13 cellular contexts compared by ENCODE assay signal in genomic region chr2:205748660-205749059, GRCh38.
DNase-seq lines count a peak whose midpoint lies in the region; ATAC-seq, FAIRE-seq and TF ChIP-seq lines count a peak whose summit lies in the region.
"Had no signal": no experiment of that assay in that cellular context is flagged by ENCODE, and none has a peak within 500 bp of the region (broad histone marks: within the 10 kb centered on the region; RNA-seq: fewer than 3 reads in every experiment).

No MANE protein-coding gene starts in this region.

- peak overlapping the region in 1 of 2 experiments; percentile 40; a peak in 3 of 4 replicates for H3K4me2 ChIP-seq in H1 (ENCODE audit: insufficient read depth in 1 of 2, low read depth in 2 of 2, low read length in 2 of 2)
- H3K4me2 ChIP-seq: hepatocyte had no signal

- WGBS in H1 (ENCODE audit: extremely low coverage in 1 of 2, insufficient coverage in 1 of 2, insufficient read length in 1 of 2, insufficient replicate concordance in 2 of 2, low coverage in 1 of 2, low lambda C conversion rate in 2 of 2, missing lambda C conversion rate in 1 of 2), 2 experiments: 35% methylated on average over 2 of the region's 2 CpGs; no CpG with 5 or more reads in 1 of the 2 experiments
- 81 to 97% (median 89%) methylated on average over 2 of the region's 2 CpGs for WGBS in spleen, 5 donors

- H2BK20ac ChIP-seq in H1 (ENCODE audit: low read length): peak overlapping the region; percentile 100; the same call in 1 of the 2 replicates

- H3K9ac ChIP-seq in H1 (replicated peaks in 1 of 4; ENCODE audit: extremely low read depth in 1 of 4, low read depth in 3 of 4, low read length in 3 of 4): no peak overlapping the region

- H3K36me3 ChIP-seq in H1 (ENCODE audit: control insufficient read depth in 2 of 4, insufficient read depth in 4 of 4, low read length in 3 of 4) (peaks cover 0 to 26% (median 14%) of the 10 kb centered on the region in 4 experiments; a peak in 7 of 8 replicates), mucosa of descending colon (ENCODE audit: low read depth) (no peaks in the 10 kb centered on the region), spleen (peaks cover 0 to 58% (median 8%) of the 10 kb centered on the region in 6 donors)

- POLR2A ChIA-PET in H1 (lab: Charles Lee; ENCODE audit: partially characterized antibody): interaction anchor here (0.9 to 1.2 kb wide), 2 partner anchors 16 to 27 kb away, joined by 3 read pairs; no protein-coding TSS in a partner anchor

- no peak for TF ChIP-seq RAD21 in Ishikawa (IDR thresholded peaks at IDR 0.05; ENCODE audit: low read depth)
- TF ChIP-seq RAD21 in H1 (IDR thresholded peaks at IDR 0.05 in 1 of 2, conservative IDR thresholded peaks at IDR 0.05 in 1 of 2; ENCODE audit: low read depth in 2 of 2, low read length in 2 of 2): no peak

- peaks cover 37% of the 10 kb centered on the region for H3K4me1 Mint-ChIP-seq in osteocyte (ENCODE audit: unreplicated experiment)

- TF ChIP-seq CTCF in H1 (IDR thresholded peaks at IDR 0.05; ENCODE audit: control extremely low read depth in 1 of 3, insufficient read depth in 1 of 3, low read depth in 1 of 3, low read length in 3 of 3): no peak
- TF ChIP-seq CTCF in mucosa of descending colon (IDR thresholded peaks at IDR 0.05): no peak
- no peak for TF ChIP-seq CTCF in osteocyte (IDR thresholded peaks at IDR 0.05)
- TF ChIP-seq CTCF in spleen (IDR thresholded peaks at IDR 0.05 in 8 of 11, conservative IDR thresholded peaks at IDR 0.05 in 3 of 11): no peak

- H3K4ac ChIP-seq in H1 (replicated peaks; ENCODE audit: insufficient read length, low read depth, low read length): no peak overlapping the region

- H3K18ac ChIP-seq in H1 (ENCODE audit: extremely low read depth, low read length): peak overlapping the region; percentile 90; the same call in 1 of the 2 replicates

- H4K91ac ChIP-seq in H1 (replicated peaks; ENCODE audit: insufficient read length, low read length): no peak overlapping the region

- H3K79me2 ChIP-seq in H1 (ENCODE audit: control insufficient read depth in 1 of 2, insufficient read depth in 2 of 2, low read length in 2 of 2): no peaks in the 10 kb centered on the region
- H3K79me2 ChIP-seq: hepatocyte had no signal

- no peaks in the 10 kb centered on the region for H3K9me3 Mint-ChIP-seq in osteocyte (ENCODE audit: unreplicated experiment)

- no peaks in the 10 kb centered on the region for H4K20me1 ChIP-seq in H1 (replicated peaks in 1 of 2; ENCODE audit: control insufficient read depth in 1 of 2, insufficient read depth in 2 of 2, low read length in 2 of 2)

- H3K56ac ChIP-seq in H1 (replicated peaks; ENCODE audit: insufficient read length, low read depth, low read length): no peak overlapping the region

- H3K27me3 ChIP-seq in H1 (replicated peaks in 1 of 4; ENCODE audit: control insufficient read depth in 3 of 4, extremely low read depth in 1 of 4, insufficient read depth in 3 of 4, low read length in 3 of 4) (no peaks in the 10 kb centered on the region), spleen (replicated peaks in 1 of 7) (no peaks in the 10 kb centered on the region)
- H3K27me3 ChIP-seq: hepatocyte had no signal

- DNase-seq in H1 (ENCODE audit: low read depth in 1 of 2, low spot score in 2 of 2) (peak in 1 of 2 experiments; percentile 44), mucosa of descending colon (no peak), osteocyte (ENCODE audit: extremely low spot score, unreplicated experiment) (no peak), spleen (no peak), GM12891 (ENCODE audit: insufficient read length, low spot score) (no peak), NCI-H1105 (lab: John Stamatoyannopoulos, UW) (no peak)
- DNase-seq: activated CD4-positive, CD25-positive, alpha-beta regulatory T cell treated with anti-CD3 and anti-CD28 coated beads, Interleukin-2, amount 50 U/mL, for 72 hours; cortex of kidney; NCI-H82 had no signal

- ATAC-seq in GM18868 (IDR thresholded peaks at IDR 0.05; ENCODE audit: unreplicated experiment) (peak; percentile 49), mucosa of descending colon (peak; percentile 46)

- no peak overlapping the region for H2AFZ ChIP-seq in H1 (ENCODE audit: low read length)
- H2AFZ ChIP-seq: hepatocyte had no signal

- TF ChIP-seq POLR2A in H1 (IDR thresholded peaks at IDR 0.05; ENCODE audit: control extremely low read depth in 1 of 2, low read depth in 2 of 2, low read length in 2 of 2) (0 out of 3 replicates have a peak, but pooled peaks of 1 of the 2 experiments have one; percentile 31), spleen (IDR thresholded peaks at IDR 0.05) (no peak), GM12891 (IDR thresholded peaks at IDR 0.05; ENCODE audit: low read depth, low read length) (no peak)

- FAIRE-seq in H1 (lab: Jason Lieb, UNC) (no peak), GM12891 (lab: Jason Lieb, UNC) (no peak)
- FAIRE-seq: GM19239 had no signal

- intact Hi-C loops in mucosa of descending colon (cut with DNase I, micrococcal nuclease): no loop called here
- intact Hi-C loops in spleen (cut with DNase I; ENCODE audit: low total_unique reads): no loop called here

- no peak overlapping the region for H4K5ac ChIP-seq in H1 (ENCODE audit: insufficient read length, low read depth, low read length)

- no peak overlapping the region for H3K23ac ChIP-seq in H1 (ENCODE audit: insufficient read length)

- 0 out of 2 replicates have a peak overlapping the region, but pooled peaks have one; percentile 39 for H3K27ac ChIP-seq in H1 (ENCODE audit: low read depth, low read length)
- no peak overlapping the region for H3K27ac ChIP-seq in spleen
- H3K27ac ChIP-seq: hepatocyte had no signal

- H3K27me3 Mint-ChIP-seq in osteocyte (ENCODE audit: unreplicated experiment): no peaks in the 10 kb centered on the region

- H2BK5ac ChIP-seq in H1 (ENCODE audit: low read depth, low read length): peak overlapping the region; percentile 97

- H3K79me1 ChIP-seq in H1 (ENCODE audit: low read depth, low read length): no peaks in the 10 kb centered on the region

- H3K9me3 ChIP-seq in H1 (ENCODE audit: insufficient read depth in 2 of 2, low read depth in 1 of 2, low read length in 1 of 2): no peaks in the 10 kb centered on the region
- no peaks in the 10 kb centered on the region for H3K9me3 ChIP-seq in mucosa of descending colon
- H3K9me3 ChIP-seq in spleen: no peaks in the 10 kb centered on the region

- H3K36me3 Mint-ChIP-seq in osteocyte (ENCODE audit: unreplicated experiment): peaks cover 39% of the 10 kb centered on the region

- TF ChIP-seq EP300 in Ishikawa (IDR thresholded peaks at IDR 0.05; ENCODE audit: borderline replicate concordance): peak; percentile 65; the same call in 1 of the 2 replicates
- TF ChIP-seq EP300 in H1 (IDR thresholded peaks at IDR 0.05; ENCODE audit: borderline replicate concordance in 1 of 2, low read depth in 2 of 2, low read length in 2 of 2): no peak

- H2AK5ac ChIP-seq in H1 (ENCODE audit: low read depth, low read length): no peak overlapping the region

- H4K8ac ChIP-seq in H1 (ENCODE audit: extremely low read depth, insufficient read depth, low read length): no peak overlapping the region

- H3K23me2 ChIP-seq in H1 (ENCODE audit: low read depth, low read length): no peaks in the 10 kb centered on the region

- H3K27ac Mint-ChIP-seq in osteocyte (ENCODE audit: unreplicated experiment): no peak overlapping the region

- no peak overlapping the region for H2BK120ac ChIP-seq in H1 (replicated peaks; ENCODE audit: low read depth, low read length)

- CTCF ChIA-PET in H1 (lab: Charles Lee; ENCODE audit: partially characterized antibody): interaction anchor here (0.8 to 6.4 kb wide), 9 partner anchors 11 to 177 kb away, joined by 3 to 38 read pairs (median 3); no protein-coding TSS in a partner anchor

- H3K4me1 ChIP-seq in H1 (replicated peaks in 1 of 4; ENCODE audit: control insufficient read depth in 3 of 4, insufficient read depth in 4 of 4, low read length in 3 of 4): peaks cover 6 to 17% (median 9%) of the 10 kb centered on the region in 4 experiments; a peak in 6 of 7 replicates
- H3K4me1 ChIP-seq in mucosa of descending colon (ENCODE audit: low read depth): peaks cover 4% of the 10 kb centered on the region
- no peaks in the 10 kb centered on the region for H3K4me1 ChIP-seq in spleen

- 0 out of 8 replicates have a peak overlapping the region, but pooled peaks of 1 of the 4 experiments have one; percentile 0 for H3K4me3 ChIP-seq in H1 (ENCODE audit: extremely low read depth in 1 of 4, insufficient read depth in 2 of 4, low read depth in 3 of 4, low read length in 4 of 4)
- H3K4me3 ChIP-seq in mucosa of descending colon: no peak overlapping the region
- no peak overlapping the region for H3K4me3 ChIP-seq in spleen
- H3K4me3 ChIP-seq: hepatocyte had no signal

- H3K14ac ChIP-seq in H1 (ENCODE audit: insufficient read length): no peak overlapping the region

- no peak overlapping the region for H3K4me3 Mint-ChIP-seq in osteocyte (ENCODE audit: unreplicated experiment)

- no peak overlapping the region for H2BK15ac ChIP-seq in H1 (ENCODE audit: low read length)

- H2BK12ac ChIP-seq in H1 (ENCODE audit: low read depth, low read length): peak overlapping the region; percentile 99; the same call in 1 of the 2 replicates

TF ChIP-seq in Ishikawa, 13 proteins besides CTCF, POLR2A, EP300 and RAD21:
- TF ChIP-seq TEAD4 (IDR thresholded peaks at IDR 0.05) (peak; percentile 45; the same call in 1 of the 2 replicates), TCF12 (IDR thresholded peaks at IDR 0.05; ENCODE audit: low read depth) (peak; percentile 53; the same call in 1 of the 2 replicates), EGR1 (IDR thresholded peaks at IDR 0.05) (no peak)

TF ChIP-seq in H1, 55 proteins besides CTCF, POLR2A, EP300 and RAD21 (continues in another document):
- 0 out of 2 replicates have a peak, but pooled peaks have one; percentile 7 for TF ChIP-seq MAX (IDR thresholded peaks at IDR 0.05)
- TF ChIP-seq JUN (IDR thresholded peaks at IDR 0.05; ENCODE audit: low read depth, low read length): 0 out of 2 replicates have a peak, but pooled peaks have one; percentile 21
- peak; percentile 85 for TF ChIP-seq JUND (IDR thresholded peaks at IDR 0.05; ENCODE audit: low read length)
- TF ChIP-seq KDM1A (IDR thresholded peaks at IDR 0.05; ENCODE audit: borderline replicate concordance, low read length): no peak
- no peak for TF ChIP-seq TBP (IDR thresholded peaks at IDR 0.05; ENCODE audit: low read depth, low read length)

TF ChIP-seq in GM12891, 5 proteins besides CTCF, POLR2A, EP300 and RAD21:
- TF ChIP-seq POLR2AphosphoS5 (IDR thresholded peaks at IDR 0.05; ENCODE audit: low read depth, low read length) (no peak), POU2F2 (IDR thresholded peaks at IDR 0.05; ENCODE audit: low read depth, low read length) (no peak), PAX5 (IDR thresholded peaks at IDR 0.05; ENCODE audit: insufficient read depth, low read length, severe bottlenecking) (no peak), TAF1 (IDR thresholded peaks at IDR 0.05; ENCODE audit: low read depth, low read length) (no peak), SPI1 (IDR thresholded peaks at IDR 0.05; ENCODE audit: low read depth, low read length) (no peak)
TF ChIP-seq in GM12891: peak in this region for 0.
